ENCODE assay signal across 8 cellular contexts in genomic region chr15:92091155-92091734, GRCh38.
DNase-seq lines count a peak whose midpoint lies in the region; ATAC-seq and TF ChIP-seq lines count a peak whose summit lies in the region.

No MANE protein-coding gene starts in this region.

- TF ChIP-seq CTCF in brain (conservative IDR thresholded peaks at IDR 0.05) (peak; percentile 58 to 77), left lung (IDR thresholded peaks at IDR 0.05) (peak in 1 of 2 donors; percentile 41)

- no peak overlapping the region for H3K4me3 Mint-ChIP-seq in brain

- H3K27me3 Mint-ChIP-seq in brain, result no peaks in the 10 kb centered on the region

- H3K36me3 Mint-ChIP-seq in brain, result no peaks in the 10 kb centered on the region

- ATAC-seq in left lung (peak; percentile 82), GM21723 (IDR thresholded peaks at IDR 0.05; ENCODE audit: unreplicated experiment) (no peak)

- no peaks in the 10 kb centered on the region for H3K27me3 ChIP-seq in left lung

- no peak overlapping the region for H3K27ac Mint-ChIP-seq in brain

- intact Hi-C loops in left lung (cut with DNase I), result no loop called here

- H3K4me1 Mint-ChIP-seq in brain, result peaks cover 7% of the 10 kb centered on the region

- DNase-seq in NCI-H2227 (lab: John Stamatoyannopoulos, UW; ENCODE audit: unreplicated experiment), result peak; percentile 12
- DNase-seq in NCI-H2227 treated with DMSO at 0.1 percent for 48 hours (lab: John Stamatoyannopoulos, UW), result no peak
- DNase-seq in NCI-H128 (lab: John Stamatoyannopoulos, UW; ENCODE audit: unreplicated experiment), result peak; percentile 38
- DNase-seq in left lung, result peak in 1 of 2 donors; percentile 83
- DNase-seq in activated CD8-positive, alpha-beta memory T cell treated with anti-CD3 and anti-CD28 coated beads, Interleukin-2, amount 50 U/mL, for 4 hours, result no peak
- no peak for DNase-seq in KG1 (lab: John Stamatoyannopoulos, UW)

- no peak overlapping the region for H3K4me3 ChIP-seq in left lung

- H3K9me3 Mint-ChIP-seq in brain, result no peaks in the 10 kb centered on the region

- peaks cover 0 to 34% of the 10 kb centered on the region in 2 donors for H3K4me1 ChIP-seq in left lung

- H3K9me3 ChIP-seq in left lung, result no peaks in the 10 kb centered on the region

- peaks cover 0 to 13% of the 10 kb centered on the region in 2 donors for H3K36me3 ChIP-seq in left lung

- H3K27ac ChIP-seq in left lung, result no peak overlapping the region

Comparison
In these comparisons a context has a peak if more than half of its experiments do, and no peak if none do; other contexts are left out.
1. DNase-seq: peak in NCI-H2227 (single experiment) and NCI-H128 (single experiment); none in NCI-H2227 treated with DMSO at 0.1 percent for 48 hours (single experiment), activated CD8-positive, alpha-beta memory T cell treated with anti-CD3 and anti-CD28 coated beads, Interleukin-2, amount 50 U/mL, for 4 hours (single experiment) and KG1 (single experiment).